In genomic region chrX:130902446-130902782, GRCh38 we compare ENCODE assay signal across 9 cellular contexts. TPM values are rescaled to one million over a fixed set of nuclear protein-coding genes. Genes with fewer than 3 reads are reported as not detected.
DNase-seq lines count a peak whose midpoint lies in the region; ATAC-seq and TF ChIP-seq lines count a peak whose summit lies in the region.
"Had no signal": no experiment of that assay in that cellular context is flagged by ENCODE, and none has a peak within 500 bp of the region (broad histone marks: within the 10 kb centered on the region; RNA-seq: fewer than 3 reads in every experiment).

No MANE protein-coding gene starts in this region.

- H3K36me3 Mint-ChIP-seq in stimulated activated memory B cell treated with anti-CD40 and anti-IgM and Interleukin-4, amounts not matched to agents 10 μg/mL and 1 μg/mL and 100 μg/mL, for 72 hours = peaks cover 11% of the 10 kb centered on the region

- no peak for TF ChIP-seq CTCF in mammary epithelial cell (conservative IDR thresholded peaks at IDR 0.05 in 1 of 2, IDR thresholded peaks at IDR 0.05 in 1 of 2; ENCODE audit: extremely low read depth in 1 of 2, insufficient read depth in 1 of 2, low read depth in 1 of 2, low read length in 2 of 2)

- 21% methylated on average over 4 of the region's 11 CpGs for WGBS in mammary epithelial cell (ENCODE audit: low coverage, missing lambda C conversion rate)

- H3K4me3 ChIP-seq in mammary epithelial cell (replicated peaks in 1 of 3; ENCODE audit: insufficient read depth in 1 of 3, low read depth in 2 of 3, low read length in 3 of 3) = peak overlapping the region; percentile 69 to 78 (median 75)
- peak overlapping the region; percentile 74 for H3K4me3 ChIP-seq in mucosa of rectum (ENCODE audit: low read length in 2 of 2)

- peak; percentile 6 for DNase-seq in AG08395 (ENCODE audit: low spot score)
- peak; percentile 17 for DNase-seq in HS-27A (ENCODE audit: low read depth)
- DNase-seq in mammary epithelial cell = no peak
- no peak for DNase-seq in AML-193 (lab: John Stamatoyannopoulos, UW)
- no peak for DNase-seq in effector CD8-positive, alpha-beta T cell (lab: John Stamatoyannopoulos, UW)

- no peaks in the 10 kb centered on the region for H3K27me3 Mint-ChIP-seq in stimulated activated memory B cell treated with anti-CD40 and anti-IgM and Interleukin-4, amounts not matched to agents 10 μg/mL and 1 μg/mL and 100 μg/mL, for 72 hours

- CTCF ChIA-PET in mammary epithelial cell (lab: Charles Lee; ENCODE audit: low non-redundant PET) = no interaction called here

- no peaks in the 10 kb centered on the region for H4K20me1 ChIP-seq in mammary epithelial cell (ENCODE audit: insufficient read depth, low read length)

- no peaks in the 10 kb centered on the region for H3K27me3 ChIP-seq in mammary epithelial cell (ENCODE audit: insufficient read depth, low read length)
- peaks cover 0 to 3% of the 10 kb centered on the region in 2 donors for H3K27me3 ChIP-seq in mucosa of rectum (ENCODE audit: control insufficient read depth in 2 of 2, insufficient read depth in 2 of 2, low read length in 2 of 2)

- intact Hi-C loops in mammary epithelial cell (cut with micrococcal nuclease) = loop anchor here (5.0 kb wide), 1 partner anchor 175 kb away; no protein-coding TSS in a partner anchor

- peak overlapping the region; percentile 90 for H2AFZ ChIP-seq in mammary epithelial cell (ENCODE audit: low read depth, low read length)

- in situ Hi-C loops in mammary epithelial cell (cut with MboI; ENCODE audit: low sequenced_read_pairs in 2 of 2) = loop anchor here in 1 of 2 donors (25.0 kb wide), 2 partner anchors 365 to 515 kb away; partner anchors contain the start of gene GPR119

- no peak for ATAC-seq in HG03520 (IDR thresholded peaks at IDR 0.05; ENCODE audit: unreplicated experiment)
- no peak for ATAC-seq in stimulated activated memory B cell treated with anti-CD40 and anti-IgM and Interleukin-4, amounts not matched to agents 10 μg/mL and 1 μg/mL and 100 μg/mL, for 72 hours

- H3K4me1 Mint-ChIP-seq in stimulated activated memory B cell treated with anti-CD40 and anti-IgM and Interleukin-4, amounts not matched to agents 10 μg/mL and 1 μg/mL and 100 μg/mL, for 72 hours = peaks cover 10% of the 10 kb centered on the region

- peak overlapping the region; percentile 68 for H3K9ac ChIP-seq in mammary epithelial cell (ENCODE audit: insufficient read depth, low read length)
- H3K9ac ChIP-seq in mucosa of rectum (ENCODE audit: low read depth in 1 of 2, low read length in 2 of 2) = peak overlapping the region; percentile 49 to 73

- H3K27ac ChIP-seq in mammary epithelial cell (ENCODE audit: insufficient read depth, low read depth, low read length) (peak overlapping the region; percentile 48), mucosa of rectum (ENCODE audit: low read depth in 2 of 2, low read length in 2 of 2) (no peak overlapping the region)

- TSS peak; percentile 46 for BruUV-seq in mammary epithelial cell (replicated peaks; lab: Mats Ljungman, UMichigan)

- H3K4me2 ChIP-seq in mammary epithelial cell (ENCODE audit: insufficient read depth, low read depth, low read length) = peak overlapping the region; percentile 72

- H3K4me3 Mint-ChIP-seq in stimulated activated memory B cell treated with anti-CD40 and anti-IgM and Interleukin-4, amounts not matched to agents 10 μg/mL and 1 μg/mL and 100 μg/mL, for 72 hours = no peak overlapping the region

- H3K9me3 Mint-ChIP-seq in stimulated activated memory B cell treated with anti-CD40 and anti-IgM and Interleukin-4, amounts not matched to agents 10 μg/mL and 1 μg/mL and 100 μg/mL, for 72 hours = no peaks in the 10 kb centered on the region
- H3K9me3 Mint-ChIP-seq: activated naive CD4-positive, alpha-beta T cell treated with anti-CD3 and anti-CD28 coated beads, Interleukin-2, amount 50 U/mL, for 72 hours had no signal

- dilution Hi-C loops in mammary epithelial cell (cut with HindIII; ENCODE audit: low sequenced_read_pairs) = loop anchor here (25.0 kb wide), 1 partner anchor 515 kb away; the partner anchor contains the start of gene GPR119

- H3K9me3 ChIP-seq in mammary epithelial cell (replicated peaks; ENCODE audit: insufficient read depth, low read length) = no peaks in the 10 kb centered on the region
- H3K9me3 ChIP-seq in mucosa of rectum (ENCODE audit: control insufficient read depth in 2 of 2, low read length in 2 of 2) = no peaks in the 10 kb centered on the region

- H3K36me3 ChIP-seq in mammary epithelial cell (ENCODE audit: insufficient read depth, low read length) (no peaks in the 10 kb centered on the region), mucosa of rectum (ENCODE audit: control insufficient read depth in 2 of 2, insufficient read depth in 2 of 2, low read length in 2 of 2) (no peaks in the 10 kb centered on the region)

- H3K79me2 ChIP-seq in mammary epithelial cell (ENCODE audit: insufficient read depth, low read length) = peaks cover 9% of the 10 kb centered on the region

- H3K4me1 ChIP-seq in mammary epithelial cell (ENCODE audit: insufficient read depth, low read length) (peaks cover 5% of the 10 kb centered on the region), mucosa of rectum (ENCODE audit: control insufficient read depth in 2 of 2, insufficient read depth in 2 of 2, low read length in 2 of 2) (peaks cover 0 to 6% of the 10 kb centered on the region in 2 donors)

- no peak overlapping the region for H3K27ac Mint-ChIP-seq in stimulated activated memory B cell treated with anti-CD40 and anti-IgM and Interleukin-4, amounts not matched to agents 10 μg/mL and 1 μg/mL and 100 μg/mL, for 72 hours

RNA-seq across cellular contexts. Expression of gene ENOX2, which starts 0.6 kb away (rescaled TPM):
- 10 to 100 TPM in 1 of 2 donors, 1 to 10 TPM in 1; 9.3 to 20.2 TPM for total RNA-seq in mammary epithelial cell
- polyA plus RNA-seq in mammary epithelial cell = 11.9 TPM
- polyA minus RNA-seq in mammary epithelial cell = 17.0 TPM

Comparison
In these comparisons a context has a peak if more than half of its experiments do, and no peak if none do; other contexts are left out.
1. DNase-seq: peak in AG08395 (single experiment) and HS-27A (single experiment); none in mammary epithelial cell (single experiment), AML-193 (0 of 2) and effector CD8-positive, alpha-beta T cell (single experiment).